In the genomic region with DNA sequence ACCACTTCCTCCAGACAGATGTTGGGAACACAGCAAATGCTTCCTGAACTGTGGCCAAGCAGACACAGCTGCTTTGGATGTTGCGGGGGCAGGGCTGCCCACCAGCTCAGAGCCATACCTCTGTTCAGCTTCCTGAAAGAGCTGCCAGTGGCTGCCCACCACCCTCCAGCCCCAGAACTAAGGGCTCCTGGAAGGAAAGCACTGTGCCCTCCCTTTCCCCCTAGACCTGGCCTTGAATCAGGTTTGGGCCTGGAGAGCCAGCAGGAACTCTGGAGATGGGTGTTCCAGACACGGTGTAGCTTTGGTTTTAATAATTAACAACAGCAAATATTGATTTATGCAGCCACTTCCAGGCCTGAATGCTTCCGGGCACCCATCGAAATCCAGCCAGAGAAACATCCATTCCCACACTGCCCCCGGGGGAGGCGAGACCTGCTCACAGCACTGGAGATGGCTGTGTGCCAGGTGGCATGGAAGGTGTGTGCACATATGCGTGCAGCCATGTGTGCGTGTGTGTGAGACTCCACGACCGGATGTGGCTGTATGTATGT, we compare ENCODE assay signal across 1 cellular context.
TF ChIP-seq lines count a peak whose summit lies in the region.

No MANE protein-coding gene starts in this region.

TF ChIP-seq in HepG2, 621 proteins besides CTCF, POLR2A, EP300 and RAD21 (continued from another document and continues in another):
- TF ChIP-seq, protein P1, sequence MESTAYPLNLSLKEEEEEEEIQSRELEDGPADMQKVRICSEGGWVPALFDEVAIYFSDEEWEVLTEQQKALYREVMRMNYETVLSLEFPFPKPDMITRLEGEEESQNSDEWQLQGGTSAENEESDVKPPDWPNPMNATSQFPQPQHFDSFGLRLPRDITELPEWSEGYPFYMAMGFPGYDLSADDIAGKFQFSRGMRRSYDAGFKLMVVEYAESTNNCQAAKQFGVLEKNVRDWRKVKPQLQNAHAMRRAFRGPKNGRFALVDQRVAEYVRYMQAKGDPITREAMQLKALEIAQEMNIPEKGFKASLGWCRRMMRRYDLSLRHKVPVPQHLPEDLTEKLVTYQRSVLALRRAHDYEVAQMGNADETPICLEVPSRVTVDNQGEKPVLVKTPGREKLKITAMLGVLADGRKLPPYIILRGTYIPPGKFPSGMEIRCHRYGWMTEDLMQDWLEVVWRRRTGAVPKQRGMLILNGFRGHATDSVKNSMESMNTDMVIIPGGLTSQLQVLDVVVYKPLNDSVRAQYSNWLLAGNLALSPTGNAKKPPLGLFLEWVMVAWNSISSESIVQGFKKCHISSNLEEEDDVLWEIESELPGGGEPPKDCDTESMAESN (CRISPR knock-in tag; conservative IDR thresholded peaks at IDR 0.05), result peak; percentile 88
- TF ChIP-seq FOXJ3 (CRISPR knock-in tag; IDR thresholded peaks at IDR 0.05; ENCODE audit: borderline replicate concordance) (peak; percentile 24; the same call in 1 of the 2 replicates), HNF4A (CRISPR knock-in tag; IDR thresholded peaks at IDR 0.05) (peak; percentile 29), CBX5 (CRISPR knock-in tag; IDR thresholded peaks at IDR 0.05; ENCODE audit: borderline replicate concordance) (peak; percentile 25; the same call in 1 of the 2 replicates), XBP1 (CRISPR knock-in tag; IDR thresholded peaks at IDR 0.05) (no peak), FOXP1 (IDR thresholded peaks at IDR 0.05) (no peak), FOXP1 (CRISPR knock-in tag; IDR thresholded peaks at IDR 0.05) (peak; percentile 66), SMAD3 (CRISPR knock-in tag; IDR thresholded peaks at IDR 0.05) (peak; percentile 62; the same call in 1 of the 2 replicates), ZNF33A (CRISPR knock-in tag; IDR thresholded peaks at IDR 0.05; ENCODE audit: borderline replicate concordance) (no peak), CC2D1A (CRISPR knock-in tag; IDR thresholded peaks at IDR 0.05) (no peak), KDM2A (CRISPR knock-in tag; IDR thresholded peaks at IDR 0.05; ENCODE audit: borderline replicate concordance, low read depth) (peak; percentile 42; the same call in 1 of the 2 replicates), ZNF205 (CRISPR knock-in tag; IDR thresholded peaks at IDR 0.05) (0 out of 2 replicates have a peak, but pooled peaks have one; percentile 23), MXI1 (IDR thresholded peaks at IDR 0.05; ENCODE audit: borderline replicate concordance, low read depth, low read length) (peak; percentile 70; the same call in 1 of the 3 replicates), DMAP1 (CRISPR knock-in tag; IDR thresholded peaks at IDR 0.05) (peak; percentile 59; the same call in 1 of the 2 replicates), RXRB (CRISPR knock-in tag; IDR thresholded peaks at IDR 0.05; ENCODE audit: borderline replicate concordance) (peak; percentile 80), ZNF563 (CRISPR knock-in tag; IDR thresholded peaks at IDR 0.05) (peak; percentile 31; the same call in 1 of the 2 replicates), NR3C1 (CRISPR knock-in tag; IDR thresholded peaks at IDR 0.05) (no peak), ZSCAN25 (CRISPR knock-in tag; IDR thresholded peaks at IDR 0.05) (peak; percentile 58), ZNF589 (CRISPR knock-in tag; conservative IDR thresholded peaks at IDR 0.05) (peak; percentile 58; the same call in 1 of the 2 replicates), SOX6 (IDR thresholded peaks at IDR 0.05) (no peak), SOX6 (CRISPR knock-in tag; IDR thresholded peaks at IDR 0.05) (peak; percentile 76; the same call in 1 of the 2 replicates), HNRNPLL (IDR thresholded peaks at IDR 0.05; ENCODE audit: low read depth, low read length, poor library complexity, severe bottlenecking) (no peak), FOXA3 (CRISPR knock-in tag; IDR thresholded peaks at IDR 0.05) (peak; percentile 89), YY1 (IDR thresholded peaks at IDR 0.05; ENCODE audit: insufficient read depth, insufficient replicate concordance, low read depth, low read length) (peak; percentile 39), SALL1 (CRISPR knock-in tag; IDR thresholded peaks at IDR 0.05) (peak; percentile 98), ZNF781 (CRISPR knock-in tag; IDR thresholded peaks at IDR 0.05; ENCODE audit: borderline replicate concordance, not compliant biosample characterization) (no peak), ZSCAN31 (CRISPR knock-in tag; IDR thresholded peaks at IDR 0.05; ENCODE audit: low read depth) (peak; percentile 64; the same call in 1 of the 2 replicates), CREM (IDR thresholded peaks at IDR 0.05) (peak; percentile 31; the same call in 1 of the 2 replicates), CREM (CRISPR knock-in tag; IDR thresholded peaks at IDR 0.05) (no peak), ZNF788 (CRISPR knock-in tag; IDR thresholded peaks at IDR 0.05; ENCODE audit: borderline replicate concordance) (peak; percentile 77; the same call in 1 of the 2 replicates), SIN3A (IDR thresholded peaks at IDR 0.05; ENCODE audit: borderline replicate concordance, low read depth, low read length) (no peak), NONO (IDR thresholded peaks at IDR 0.05) (no peak), NONO (CRISPR knock-in tag; conservative IDR thresholded peaks at IDR 0.05) (peak; percentile 82), ZNF558 (CRISPR knock-in tag; IDR thresholded peaks at IDR 0.05; ENCODE audit: borderline replicate concordance) (no peak), ISL2 (CRISPR knock-in tag; IDR thresholded peaks at IDR 0.05) (peak; percentile 76; the same call in 1 of the 2 replicates), ZNF296 (CRISPR knock-in tag; conservative IDR thresholded peaks at IDR 0.05) (no peak), CAMTA2 (CRISPR knock-in tag; IDR thresholded peaks at IDR 0.05; ENCODE audit: borderline replicate concordance) (no peak), ZNF747 (CRISPR knock-in tag; IDR thresholded peaks at IDR 0.05; ENCODE audit: borderline replicate concordance) (peak; percentile 40; the same call in 1 of the 2 replicates)
- TF ChIP-seq, protein P2, sequence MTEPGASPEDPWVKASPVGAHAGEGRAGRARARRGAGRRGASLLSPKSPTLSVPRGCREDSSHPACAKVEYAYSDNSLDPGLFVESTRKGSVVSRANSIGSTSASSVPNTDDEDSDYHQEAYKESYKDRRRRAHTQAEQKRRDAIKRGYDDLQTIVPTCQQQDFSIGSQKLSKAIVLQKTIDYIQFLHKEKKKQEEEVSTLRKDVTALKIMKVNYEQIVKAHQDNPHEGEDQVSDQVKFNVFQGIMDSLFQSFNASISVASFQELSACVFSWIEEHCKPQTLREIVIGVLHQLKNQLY (CRISPR knock-in tag; IDR thresholded peaks at IDR 0.05), result peak; percentile 71
- TF ChIP-seq, protein P3, sequence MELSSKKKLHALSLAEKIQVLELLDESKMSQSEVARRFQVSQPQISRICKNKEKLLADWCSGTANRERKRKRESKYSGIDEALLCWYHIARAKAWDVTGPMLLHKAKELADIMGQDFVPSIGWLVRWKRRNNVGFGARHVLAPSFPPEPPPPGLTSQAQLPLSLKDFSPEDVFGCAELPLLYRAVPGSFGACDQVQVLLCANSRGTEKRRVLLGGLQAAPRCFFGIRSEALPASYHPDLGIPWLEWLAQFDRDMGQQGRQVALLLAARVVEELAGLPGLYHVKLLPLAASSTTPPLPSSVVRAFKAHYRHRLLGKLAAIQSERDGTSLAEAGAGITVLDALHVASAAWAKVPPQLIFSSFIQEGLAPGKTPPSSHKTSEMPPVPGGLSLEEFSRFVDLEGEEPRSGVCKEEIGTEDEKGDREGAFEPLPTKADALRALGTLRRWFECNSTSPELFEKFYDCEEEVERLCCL (CRISPR knock-in tag; IDR thresholded peaks at IDR 0.05; ENCODE audit: borderline replicate concordance), result no peak
- TF ChIP-seq, protein P4, sequence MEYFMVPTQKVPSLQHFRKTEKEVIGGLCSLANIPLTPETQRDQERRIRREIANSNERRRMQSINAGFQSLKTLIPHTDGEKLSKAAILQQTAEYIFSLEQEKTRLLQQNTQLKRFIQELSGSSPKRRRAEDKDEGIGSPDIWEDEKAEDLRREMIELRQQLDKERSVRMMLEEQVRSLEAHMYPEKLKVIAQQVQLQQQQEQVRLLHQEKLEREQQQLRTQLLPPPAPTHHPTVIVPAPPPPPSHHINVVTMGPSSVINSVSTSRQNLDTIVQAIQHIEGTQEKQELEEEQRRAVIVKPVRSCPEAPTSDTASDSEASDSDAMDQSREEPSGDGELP (IDR thresholded peaks at IDR 0.05; ENCODE audit: borderline replicate concordance, low read depth), result peak; percentile 17; the same call in 1 of the 2 replicates
- TF ChIP-seq, protein P5, sequence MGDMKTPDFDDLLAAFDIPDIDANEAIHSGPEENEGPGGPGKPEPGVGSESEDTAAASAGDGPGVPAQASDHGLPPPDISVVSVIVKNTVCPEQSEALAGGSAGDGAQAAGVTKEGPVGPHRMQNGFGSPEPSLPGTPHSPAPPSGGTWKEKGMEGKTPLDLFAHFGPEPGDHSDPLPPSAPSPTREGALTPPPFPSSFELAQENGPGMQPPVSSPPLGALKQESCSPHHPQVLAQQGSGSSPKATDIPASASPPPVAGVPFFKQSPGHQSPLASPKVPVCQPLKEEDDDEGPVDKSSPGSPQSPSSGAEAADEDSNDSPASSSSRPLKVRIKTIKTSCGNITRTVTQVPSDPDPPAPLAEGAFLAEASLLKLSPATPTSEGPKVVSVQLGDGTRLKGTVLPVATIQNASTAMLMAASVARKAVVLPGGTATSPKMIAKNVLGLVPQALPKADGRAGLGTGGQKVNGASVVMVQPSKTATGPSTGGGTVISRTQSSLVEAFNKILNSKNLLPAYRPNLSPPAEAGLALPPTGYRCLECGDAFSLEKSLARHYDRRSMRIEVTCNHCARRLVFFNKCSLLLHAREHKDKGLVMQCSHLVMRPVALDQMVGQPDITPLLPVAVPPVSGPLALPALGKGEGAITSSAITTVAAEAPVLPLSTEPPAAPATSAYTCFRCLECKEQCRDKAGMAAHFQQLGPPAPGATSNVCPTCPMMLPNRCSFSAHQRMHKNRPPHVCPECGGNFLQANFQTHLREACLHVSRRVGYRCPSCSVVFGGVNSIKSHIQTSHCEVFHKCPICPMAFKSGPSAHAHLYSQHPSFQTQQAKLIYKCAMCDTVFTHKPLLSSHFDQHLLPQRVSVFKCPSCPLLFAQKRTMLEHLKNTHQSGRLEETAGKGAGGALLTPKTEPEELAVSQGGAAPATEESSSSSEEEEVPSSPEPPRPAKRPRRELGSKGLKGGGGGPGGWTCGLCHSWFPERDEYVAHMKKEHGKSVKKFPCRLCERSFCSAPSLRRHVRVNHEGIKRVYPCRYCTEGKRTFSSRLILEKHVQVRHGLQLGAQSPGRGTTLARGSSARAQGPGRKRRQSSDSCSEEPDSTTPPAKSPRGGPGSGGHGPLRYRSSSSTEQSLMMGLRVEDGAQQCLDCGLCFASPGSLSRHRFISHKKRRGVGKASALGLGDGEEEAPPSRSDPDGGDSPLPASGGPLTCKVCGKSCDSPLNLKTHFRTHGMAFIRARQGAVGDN (CRISPR knock-in tag; IDR thresholded peaks at IDR 0.05), result peak; percentile 94
- TF ChIP-seq, protein P6, sequence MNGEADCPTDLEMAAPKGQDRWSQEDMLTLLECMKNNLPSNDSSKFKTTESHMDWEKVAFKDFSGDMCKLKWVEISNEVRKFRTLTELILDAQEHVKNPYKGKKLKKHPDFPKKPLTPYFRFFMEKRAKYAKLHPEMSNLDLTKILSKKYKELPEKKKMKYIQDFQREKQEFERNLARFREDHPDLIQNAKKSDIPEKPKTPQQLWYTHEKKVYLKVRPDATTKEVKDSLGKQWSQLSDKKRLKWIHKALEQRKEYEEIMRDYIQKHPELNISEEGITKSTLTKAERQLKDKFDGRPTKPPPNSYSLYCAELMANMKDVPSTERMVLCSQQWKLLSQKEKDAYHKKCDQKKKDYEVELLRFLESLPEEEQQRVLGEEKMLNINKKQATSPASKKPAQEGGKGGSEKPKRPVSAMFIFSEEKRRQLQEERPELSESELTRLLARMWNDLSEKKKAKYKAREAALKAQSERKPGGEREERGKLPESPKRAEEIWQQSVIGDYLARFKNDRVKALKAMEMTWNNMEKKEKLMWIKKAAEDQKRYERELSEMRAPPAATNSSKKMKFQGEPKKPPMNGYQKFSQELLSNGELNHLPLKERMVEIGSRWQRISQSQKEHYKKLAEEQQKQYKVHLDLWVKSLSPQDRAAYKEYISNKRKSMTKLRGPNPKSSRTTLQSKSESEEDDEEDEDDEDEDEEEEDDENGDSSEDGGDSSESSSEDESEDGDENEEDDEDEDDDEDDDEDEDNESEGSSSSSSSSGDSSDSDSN (CRISPR knock-in tag; IDR thresholded peaks at IDR 0.05), result peak; percentile 62
- TF ChIP-seq, protein P7, sequence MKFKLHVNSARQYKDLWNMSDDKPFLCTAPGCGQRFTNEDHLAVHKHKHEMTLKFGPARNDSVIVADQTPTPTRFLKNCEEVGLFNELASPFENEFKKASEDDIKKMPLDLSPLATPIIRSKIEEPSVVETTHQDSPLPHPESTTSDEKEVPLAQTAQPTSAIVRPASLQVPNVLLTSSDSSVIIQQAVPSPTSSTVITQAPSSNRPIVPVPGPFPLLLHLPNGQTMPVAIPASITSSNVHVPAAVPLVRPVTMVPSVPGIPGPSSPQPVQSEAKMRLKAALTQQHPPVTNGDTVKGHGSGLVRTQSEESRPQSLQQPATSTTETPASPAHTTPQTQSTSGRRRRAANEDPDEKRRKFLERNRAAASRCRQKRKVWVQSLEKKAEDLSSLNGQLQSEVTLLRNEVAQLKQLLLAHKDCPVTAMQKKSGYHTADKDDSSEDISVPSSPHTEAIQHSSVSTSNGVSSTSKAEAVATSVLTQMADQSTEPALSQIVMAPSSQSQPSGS (CRISPR knock-in tag; IDR thresholded peaks at IDR 0.05), result peak; percentile 61; the same call in 1 of the 2 replicates
- TF ChIP-seq, protein P8, sequence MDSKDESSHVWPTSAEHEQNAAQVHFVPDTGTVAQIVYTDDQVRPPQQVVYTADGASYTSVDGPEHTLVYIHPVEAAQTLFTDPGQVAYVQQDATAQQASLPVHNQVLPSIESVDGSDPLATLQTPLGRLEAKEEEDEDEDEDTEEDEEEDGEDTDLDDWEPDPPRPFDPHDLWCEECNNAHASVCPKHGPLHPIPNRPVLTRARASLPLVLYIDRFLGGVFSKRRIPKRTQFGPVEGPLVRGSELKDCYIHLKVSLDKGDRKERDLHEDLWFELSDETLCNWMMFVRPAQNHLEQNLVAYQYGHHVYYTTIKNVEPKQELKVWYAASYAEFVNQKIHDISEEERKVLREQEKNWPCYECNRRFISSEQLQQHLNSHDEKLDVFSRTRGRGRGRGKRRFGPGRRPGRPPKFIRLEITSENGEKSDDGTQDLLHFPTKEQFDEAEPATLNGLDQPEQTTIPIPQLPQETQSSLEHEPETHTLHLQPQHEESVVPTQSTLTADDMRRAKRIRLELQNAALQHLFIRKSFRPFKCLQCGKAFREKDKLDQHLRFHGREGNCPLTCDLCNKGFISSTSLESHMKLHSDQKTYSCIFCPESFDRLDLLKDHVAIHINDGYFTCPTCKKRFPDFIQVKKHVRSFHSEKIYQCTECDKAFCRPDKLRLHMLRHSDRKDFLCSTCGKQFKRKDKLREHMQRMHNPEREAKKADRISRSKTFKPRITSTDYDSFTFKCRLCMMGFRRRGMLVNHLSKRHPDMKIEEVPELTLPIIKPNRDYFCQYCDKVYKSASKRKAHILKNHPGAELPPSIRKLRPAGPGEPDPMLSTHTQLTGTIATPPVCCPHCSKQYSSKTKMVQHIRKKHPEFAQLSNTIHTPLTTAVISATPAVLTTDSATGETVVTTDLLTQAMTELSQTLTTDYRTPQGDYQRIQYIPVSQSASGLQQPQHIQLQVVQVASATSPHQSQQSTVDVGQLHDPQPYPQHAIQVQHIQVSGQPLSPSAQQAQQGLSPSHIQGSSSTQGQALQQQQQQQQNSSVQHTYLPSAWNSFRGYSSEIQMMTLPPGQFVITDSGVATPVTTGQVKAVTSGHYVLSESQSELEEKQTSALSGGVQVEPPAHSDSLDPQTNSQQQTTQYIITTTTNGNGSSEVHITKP (CRISPR knock-in tag; IDR thresholded peaks at IDR 0.05; ENCODE audit: low read depth), result peak; percentile 92
- TF ChIP-seq, protein P9, sequence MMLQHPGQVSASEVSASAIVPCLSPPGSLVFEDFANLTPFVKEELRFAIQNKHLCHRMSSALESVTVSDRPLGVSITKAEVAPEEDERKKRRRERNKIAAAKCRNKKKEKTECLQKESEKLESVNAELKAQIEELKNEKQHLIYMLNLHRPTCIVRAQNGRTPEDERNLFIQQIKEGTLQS (CRISPR knock-in tag; IDR thresholded peaks at IDR 0.05), result 0 out of 2 replicates have a peak, but pooled peaks have one; percentile 8
